In genomic region chr20:44728835-44729342, GRCh38 we compare ENCODE assay signal across 7 cellular contexts. TPM values are rescaled to one million over a fixed set of nuclear protein-coding genes. Genes with fewer than 3 reads are reported as not detected.
DNase-seq lines count a peak whose midpoint lies in the region; ATAC-seq and TF ChIP-seq lines count a peak whose summit lies in the region.

No MANE protein-coding gene starts in this region.

- no peak for TF ChIP-seq CTCF in fibroblast of mammary gland (conservative IDR thresholded peaks at IDR 0.05; ENCODE audit: control insufficient read depth, insufficient read depth, low read depth, low read length)

- CTCF ChIA-PET in HEK293T (lab: Yijun Ruan, JAX) = interaction anchor here (1.2 kb wide), 2 partner anchors 11 to 45 kb away, joined by 3 to 4 read pairs; no protein-coding TSS in a partner anchor

- POLR2A ChIA-PET in HEK293T (lab: Yijun Ruan, JAX) = no interaction called here

- DNase-seq in HEK293T (ENCODE audit: extremely low spot score) = peak; percentile 53
- DNase-seq in NCI-H774 (lab: John Stamatoyannopoulos, UW) = peak; percentile 20
- peak; percentile 84 for DNase-seq in fibroblast of mammary gland (ENCODE audit: low read depth)
- DNase-seq in posterior vena cava (ENCODE audit: low spot score) = peak; percentile 86
- no peak for DNase-seq in activated effector memory CD4-positive, alpha-beta T cell treated with Interleukin-2 at 50 U/mL for 16 hours
- DNase-seq in NCI-H2227 treated with DMSO at 0.1 percent for 48 hours (lab: John Stamatoyannopoulos, UW) = no peak

- no peak for ATAC-seq in GM21360 (IDR thresholded peaks at IDR 0.05; ENCODE audit: unreplicated experiment)

- no peak overlapping the region for H3K4me3 ChIP-seq in fibroblast of mammary gland (ENCODE audit: control insufficient read depth, low read depth, low read length)

- intact Hi-C loops in posterior vena cava (cut with DNase I) = no loop called here

TF ChIP-seq in HEK293T, 16 proteins besides CTCF, POLR2A, EP300 and RAD21:
- TF ChIP-seq ARNT (IDR thresholded peaks at IDR 0.05) (no peak), PKNOX1 (IDR thresholded peaks at IDR 0.05) (peak; percentile 58; the same call in 1 of the 2 replicates)
TF ChIP-seq in HEK293T: peak in this region for 1.

RNA-seq across cellular contexts. Expression of gene CCN5, which starts 13.7 kb away (rescaled TPM):
- 100 to 1,000 TPM; 210 to 342 TPM for total RNA-seq in posterior vena cava

RNA-seq across cellular contexts. Expression of gene KCNK15, which starts 16.8 kb away (rescaled TPM):
- total RNA-seq in posterior vena cava = 1 to 10 TPM; 4.1 to 4.5 TPM

Comparison
In these comparisons a context has a peak if more than half of its experiments do, and no peak if none do; other contexts are left out.
1. DNase-seq: peak in HEK293T (single experiment), NCI-H774 (single experiment), fibroblast of mammary gland (single experiment) and posterior vena cava (single experiment); none in activated effector memory CD4-positive, alpha-beta T cell treated with Interleukin-2 at 50 U/mL for 16 hours (single experiment) and NCI-H2227 treated with DMSO at 0.1 percent for 48 hours (single experiment).